ENCODE assay signal across 18 cellular contexts in the genomic region with DNA sequence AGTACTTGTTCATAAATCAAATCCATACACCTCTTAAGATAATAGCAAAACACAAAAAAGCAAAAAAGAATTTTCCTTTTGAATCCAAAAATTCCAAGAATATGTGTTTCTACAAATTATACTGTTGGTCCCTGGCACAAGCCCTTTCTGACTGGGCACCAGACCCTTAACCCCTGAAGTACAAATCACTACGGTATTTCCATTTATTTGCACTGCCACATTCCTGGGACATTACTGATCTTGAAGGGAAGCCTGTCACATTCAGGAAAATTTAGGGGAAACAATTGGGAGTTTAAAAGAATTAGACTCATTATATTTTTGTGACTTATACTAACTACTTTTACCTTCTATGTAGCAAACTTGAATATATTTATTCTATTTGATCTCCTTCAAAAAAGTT.
"Had no signal": no experiment of that assay in that cellular context is flagged by ENCODE, and none has a peak within 500 bp of the region (broad histone marks: within the 10 kb centered on the region; RNA-seq: fewer than 3 reads in every experiment).

No MANE protein-coding gene starts in this region.

- H3K27me3 ChIP-seq: adrenal gland, heart left ventricle, ovary, suprapubic skin had no signal

- H3K4me1 ChIP-seq: lower lobe of right lung had no signal

- H3K27ac ChIP-seq: adrenal gland, heart left ventricle, lower lobe of right lung, ovary, skin epidermis, suprapubic skin had no signal

- H3K4me3 ChIP-seq: adrenal gland, heart left ventricle, lower lobe of right lung, ovary, skin epidermis, suprapubic skin had no signal

- DNase-seq: activated CD4-positive, alpha-beta T cell treated with anti-CD3 and anti-CD28 coated beads for 4 hours; activated CD8-positive, alpha-beta T cell treated with anti-CD3 and anti-CD28 coated beads for 36 hours; activated effector memory CD4-positive, alpha-beta T cell treated with anti-CD3 and anti-CD28 coated beads, Interleukin-2, amount 50 U/mL, for 16 hours; activated T-cell treated with anti-CD3 and anti-CD28 coated beads, Interleukin-2, amount 50 U/mL, for 48 hours; adrenal gland; caudate nucleus; heart left ventricle; immature natural killer cell; left cardiac atrium; lower lobe of right lung; midbrain; ovary; stimulated activated CD4-positive, alpha-beta T cell treated with anti-CD3 and anti-CD28 coated beads, Interleukin-15, amount 100 ng/mL, for 24 hours; stimulated activated CD4-positive, alpha-beta T cell treated with anti-CD3 and anti-CD28 coated beads, Interleukin-4, amount 100 ng/mL, for 24 hours; stimulated activated naive CD8-positive, alpha-beta T cell treated with anti-CD3 and anti-CD28 coated beads, Interleukin-15, Interleukin-2, amounts not matched to agents 100 U/mL and 50 U/mL, for 24 hours; trophoblast cell had no signal

- H3K36me3 ChIP-seq: adrenal gland, heart left ventricle, lower lobe of right lung, ovary, suprapubic skin had no signal

- ATAC-seq: activated CD8-positive, alpha-beta T cell treated with anti-CD3 and anti-CD28 coated beads for 36 hours; heart left ventricle; left cardiac atrium; lower lobe of right lung; stimulated activated naive CD8-positive, alpha-beta T cell treated with anti-CD3 and anti-CD28 coated beads, Interleukin-15, Interleukin-2, amounts not matched to agents 100 U/mL and 50 U/mL, for 24 hours had no signal

- H3K9me3 ChIP-seq: adrenal gland, heart left ventricle, lower lobe of right lung, ovary, suprapubic skin had no signal
